17 cellular contexts compared by ENCODE assay signal in the genomic region with DNA sequence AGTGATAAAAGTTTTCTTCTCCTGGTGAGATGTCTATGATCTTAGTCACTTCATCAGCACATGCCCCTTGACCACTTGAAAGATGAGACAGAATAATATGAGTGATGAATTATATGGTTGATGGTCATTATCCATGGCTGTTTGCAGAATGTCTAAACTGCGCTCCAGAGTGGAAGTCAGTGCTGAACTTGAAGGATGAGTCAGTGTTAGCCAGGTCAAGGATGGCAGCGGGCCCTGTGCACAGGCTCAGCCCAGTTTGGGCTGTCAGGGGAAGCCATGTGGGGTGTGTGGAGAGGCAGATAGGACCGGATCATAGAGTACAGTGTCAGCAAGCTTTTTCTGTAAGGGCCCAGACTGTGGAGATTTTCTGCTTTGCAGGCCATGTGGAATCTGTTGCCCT.
DNase-seq lines count a peak whose midpoint lies in the region; ATAC-seq and TF ChIP-seq lines count a peak whose summit lies in the region.
"Had no signal": no experiment of that assay in that cellular context is flagged by ENCODE, and none has a peak within 500 bp of the region (broad histone marks: within the 10 kb centered on the region; RNA-seq: fewer than 3 reads in every experiment).

No MANE protein-coding gene starts in this region.

- RAD21 ChIA-PET in HCT116 (lab: Charles Lee; ENCODE audit: low non-redundant PET in 1 of 2, low total read pairs in 2 of 2, uncharacterized antibody in 2 of 2, unreplicated experiment in 2 of 2): no interaction called here

- 0 out of 2 replicates have a peak, but pooled peaks cover 4% of the 10 kb centered on the region for H3K79me2 ChIP-seq in HCT116 (ENCODE audit: insufficient read depth, low read length)

- H3K27me3 ChIP-seq in AG04450 (ENCODE audit: control insufficient read depth, insufficient read depth, low read length): no peaks in the 10 kb centered on the region
- no peaks in the 10 kb centered on the region for H3K27me3 ChIP-seq in HCT116 (ENCODE audit: insufficient read depth, low read length)
- H3K27me3 ChIP-seq in adrenal gland: no peaks in the 10 kb centered on the region
- H3K27me3 ChIP-seq: transverse colon had no signal

- peaks cover 3 to 6% of the 10 kb centered on the region in 2 experiments; a peak in 3 of 4 replicates for H3K36me3 ChIP-seq in HCT116 (ENCODE audit: control insufficient read depth in 1 of 2, insufficient read depth in 2 of 2, low read length in 2 of 2)
- peaks cover 0 to 6% of the 10 kb centered on the region in 2 donors for H3K36me3 ChIP-seq in adrenal gland (replicated peaks in 1 of 2)

- whole genome bisulfite sequencing in adrenal gland, 4 donors: 41 to 62% (median 53%) methylated on average over 3 of the region's 3 CpGs

- H4K20me1 ChIP-seq in HCT116 (ENCODE audit: insufficient read depth): no peaks in the 10 kb centered on the region

- ATAC-seq in HCT116 (peak; percentile 47; the same call in 1 of the 2 replicates), left ventricle myocardium superior (peak; percentile 59), GM18861 (IDR thresholded peaks at IDR 0.05; ENCODE audit: unreplicated experiment) (no peak)
- ATAC-seq: left lobe of liver had no signal

- no peak overlapping the region for H3K9ac ChIP-seq in HCT116 (ENCODE audit: low read length)

- peak; percentile 2 for DNase-seq in AG04450 (ENCODE audit: low read depth, low spot score)
- no peak for DNase-seq in HCT116 (ENCODE audit: low read depth, low spot score)
- DNase-seq in adrenal gland: peak; percentile 48 to 75 (median 72)
- no peak for DNase-seq in left ventricle myocardium superior
- DNase-seq in G401 (ENCODE audit: low spot score): no peak
- no peak for DNase-seq in NCI-H1105 treated with DMSO at 0.1 percent for 48 hours (lab: John Stamatoyannopoulos, UW)
- no peak for DNase-seq in SKM-1 treated with dmso at 0.1 percent for 144 hours (lab: John Stamatoyannopoulos, UW; ENCODE audit: unreplicated experiment)
- DNase-seq: activated CD4-positive, alpha-beta T cell treated with anti-CD3 and anti-CD28 coated beads, Interleukin-2, amount 50 U/mL, for 48 hours; activated effector memory CD4-positive, alpha-beta T cell treated with anti-CD3 and anti-CD28 coated beads, Interleukin-2, amount 50 U/mL, for 16 hours; naive B cell; NCI-H1436 treated with DMSO at 0.1 percent for 48 hours; NCI-H524 treated with DMSO at 0.1 percent for 48 hours; stimulated activated CD4-positive, alpha-beta T cell treated with anti-CD3 and anti-CD28 coated beads, Interleukin-2, amount 100 ng/mL, for 24 hours; transverse colon had no signal

- H3K4me1 ChIP-seq in HCT116 (ENCODE audit: control insufficient read depth in 1 of 2, insufficient read depth in 2 of 2, low read length in 2 of 2): 0 out of 4 replicates have a peak, but pooled peaks cover 0 to 8% of the 10 kb centered on the region in 2 experiments
- no peaks in the 10 kb centered on the region for H3K4me1 ChIP-seq in adrenal gland (replicated peaks in 1 of 2)

- TF ChIP-seq POLR2A in HCT116 (IDR thresholded peaks at IDR 0.05; ENCODE audit: borderline replicate concordance, extremely low read depth, insufficient read depth, insufficient read length): no peak
- no peak for TF ChIP-seq POLR2A in adrenal gland (IDR thresholded peaks at IDR 0.05)

- in situ Hi-C loops in G401 (cut with HindIII; ENCODE audit: low sequenced_read_pairs): no loop called here

- POLR2A ChIA-PET in AG04450 (lab: Yijun Ruan, JAX): no interaction called here
- POLR2A ChIA-PET in HCT116 (lab: Charles Lee): no interaction called here

- no peaks in the 10 kb centered on the region for H3K9me3 ChIP-seq in AG04450 (ENCODE audit: control insufficient read depth, insufficient read depth, low read length)
- no peaks in the 10 kb centered on the region for H3K9me3 ChIP-seq in HCT116 (ENCODE audit: control insufficient read depth in 1 of 2, insufficient read depth in 1 of 2, low read depth in 1 of 2, low read length in 2 of 2)
- no peaks in the 10 kb centered on the region for H3K9me3 ChIP-seq in adrenal gland (replicated peaks in 1 of 3)
- H3K9me3 ChIP-seq: transverse colon had no signal

- BruUV-seq in HCT116 (replicated peaks; lab: Mats Ljungman, UMichigan): no TSS peak

- no peaks in the 10 kb centered on the region for H3K9me2 ChIP-seq in HCT116 (ENCODE audit: insufficient read depth)

- no peak for TF ChIP-seq RAD21 in HCT116 (IDR thresholded peaks at IDR 0.05; ENCODE audit: low read depth)

- intact Hi-C loops in HCT116 (cut with micrococcal nuclease) (no loop called here), adrenal gland (cut with DNase I) (no loop called here), left ventricle myocardium superior (cut with micrococcal nuclease) (no loop called here)

- CTCF ChIA-PET in AG04450 (lab: Charles Lee): no interaction called here
- CTCF ChIA-PET in HCT116 (lab: Charles Lee): no interaction called here

- no peak overlapping the region for H3K27ac ChIP-seq in AG04450 (ENCODE audit: low read depth, low read length)
- no peak overlapping the region for H3K27ac ChIP-seq in HCT116 (ENCODE audit: low read depth, low read length)
- H3K27ac ChIP-seq in adrenal gland: no peak overlapping the region
- H3K27ac ChIP-seq: RWPE1, transverse colon had no signal

- H2AFZ ChIP-seq in HCT116 (ENCODE audit: low read depth, low read length, poor library complexity, severe bottlenecking): no peak overlapping the region

- no peak overlapping the region for H3K4me3 ChIP-seq in AG04450 (ENCODE audit: low read depth, low read length)
- H3K4me3 ChIP-seq in HCT116 (replicated peaks in 1 of 2; ENCODE audit: low read depth in 1 of 2, low read length in 2 of 2): no peak overlapping the region
- H3K4me3 ChIP-seq in adrenal gland: no peak overlapping the region
- H3K4me3 ChIP-seq: transverse colon had no signal

- TF ChIP-seq CTCF in AG04450 (IDR thresholded peaks at IDR 0.05; ENCODE audit: low read depth, low read length) (no peak), HCT116 (IDR thresholded peaks at IDR 0.05 in 2 of 3, conservative IDR thresholded peaks at IDR 0.05 in 1 of 3; ENCODE audit: borderline replicate concordance in 1 of 3, insufficient read depth in 1 of 3, low read depth in 2 of 3, low read length in 2 of 3) (no peak), adrenal gland (IDR thresholded peaks at IDR 0.05) (no peak)

- no peak overlapping the region for H3K4me2 ChIP-seq in HCT116 (ENCODE audit: low read length)

TF ChIP-seq in HCT116, 20 proteins besides CTCF, POLR2A, EP300 and RAD21:
- no peak for TF ChIP-seq SP1 (IDR thresholded peaks at IDR 0.05; ENCODE audit: low read depth)
- TF ChIP-seq CBX3 (IDR thresholded peaks at IDR 0.05; ENCODE audit: low read depth): no peak
- no peak for TF ChIP-seq ELF1 (IDR thresholded peaks at IDR 0.05; ENCODE audit: borderline replicate concordance, low read depth)
- TF ChIP-seq EGR1 (IDR thresholded peaks at IDR 0.05; ENCODE audit: low read depth): no peak
- TF ChIP-seq, protein P1, sequence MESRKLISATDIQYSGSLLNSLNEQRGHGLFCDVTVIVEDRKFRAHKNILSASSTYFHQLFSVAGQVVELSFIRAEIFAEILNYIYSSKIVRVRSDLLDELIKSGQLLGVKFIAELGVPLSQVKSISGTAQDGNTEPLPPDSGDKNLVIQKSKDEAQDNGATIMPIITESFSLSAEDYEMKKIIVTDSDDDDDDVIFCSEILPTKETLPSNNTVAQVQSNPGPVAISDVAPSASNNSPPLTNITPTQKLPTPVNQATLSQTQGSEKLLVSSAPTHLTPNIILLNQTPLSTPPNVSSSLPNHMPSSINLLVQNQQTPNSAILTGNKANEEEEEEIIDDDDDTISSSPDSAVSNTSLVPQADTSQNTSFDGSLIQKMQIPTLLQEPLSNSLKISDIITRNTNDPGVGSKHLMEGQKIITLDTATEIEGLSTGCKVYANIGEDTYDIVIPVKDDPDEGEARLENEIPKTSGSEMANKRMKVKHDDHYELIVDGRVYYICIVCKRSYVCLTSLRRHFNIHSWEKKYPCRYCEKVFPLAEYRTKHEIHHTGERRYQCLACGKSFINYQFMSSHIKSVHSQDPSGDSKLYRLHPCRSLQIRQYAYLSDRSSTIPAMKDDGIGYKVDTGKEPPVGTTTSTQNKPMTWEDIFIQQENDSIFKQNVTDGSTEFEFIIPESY (IDR thresholded peaks at IDR 0.05; ENCODE audit: extremely low read depth, insufficient replicate concordance, low read length): no peak
- no peak for TF ChIP-seq EZH2 (IDR thresholded peaks at IDR 0.05)

Comparison
In these comparisons a context has a peak if more than half of its experiments do, and no peak if none do; other contexts are left out.
1. DNase-seq: peak in AG04450 (single experiment) and adrenal gland (7 of 7); none in HCT116 (single experiment), left ventricle myocardium superior (single experiment), G401 (single experiment), NCI-H1105 treated with DMSO at 0.1 percent for 48 hours (single experiment) and SKM-1 treated with dmso at 0.1 percent for 144 hours (single experiment).